In genomic region chr1:27114522-27114921, GRCh38 we compare ENCODE assay signal across 16 cellular contexts. TPM values are rescaled to one million over a fixed set of nuclear protein-coding genes. Genes with fewer than 3 reads are reported as not detected.
A peak's percentile ranks its signal among the peaks of the same experiment; 100 is the strongest.
DNase-seq lines count a peak whose midpoint lies in the region; ATAC-seq lines count a peak whose summit lies in the region.
"Had no signal": no experiment of that assay in that cellular context is flagged by ENCODE, and none has a peak within 500 bp of the region (broad histone marks: within the 10 kb centered on the region; RNA-seq: fewer than 3 reads in every experiment).

No MANE protein-coding gene starts in this region.

- H3K27me3 ChIP-seq in mucosa of stomach (ENCODE audit: control insufficient read depth, insufficient read depth, low read length) = no peaks in the 10 kb centered on the region
- H3K27me3 ChIP-seq: ascending aorta, tibial nerve had no signal

- no peaks in the 10 kb centered on the region for H3K27me3 Mint-ChIP-seq in activated naive CD4-positive, alpha-beta T cell treated with anti-CD3 and anti-CD28 coated beads, Interleukin-2, amount 50 U/mL, for 24 hours
- no peaks in the 10 kb centered on the region for H3K27me3 Mint-ChIP-seq in activated naive CD8-positive, alpha-beta T cell treated with anti-CD3 and anti-CD28 coated beads for 36 hours
- H3K27me3 Mint-ChIP-seq in activated CD4-positive, alpha-beta memory T cell treated with anti-CD3 and anti-CD28 coated beads, Interleukin-2, amount 10 ng/mL, durations not matched to agents 7 days and 5 days = no peaks in the 10 kb centered on the region

- peaks cover 81% of the 10 kb centered on the region for H3K4me1 ChIP-seq in mucosa of stomach (ENCODE audit: control insufficient read depth, insufficient read depth, low read length)
- H3K4me1 ChIP-seq: HAP-1 had no signal

- CTCF ChIA-PET in activated CD4-positive, alpha-beta memory T cell treated with anti-CD3 and anti-CD28 coated beads, Interleukin-2, amount 10 ng/mL, durations not matched to agents 7 days and 5 days (lab: Charles Lee) = interaction anchor here (1.2 to 1.7 kb wide), 4 partner anchors 12 to 182 kb away, joined by 3 to 6 read pairs (median 4); partner anchors contain the start of gene SLC9A1

- peak overlapping the region; percentile 96 for H3K27ac Mint-ChIP-seq in activated naive CD4-positive, alpha-beta T cell treated with anti-CD3 and anti-CD28 coated beads, Interleukin-2, amount 50 U/mL, for 24 hours
- H3K27ac Mint-ChIP-seq in activated naive CD8-positive, alpha-beta T cell treated with anti-CD3 and anti-CD28 coated beads for 36 hours = peak overlapping the region; percentile 93
- no peak overlapping the region for H3K27ac Mint-ChIP-seq in activated CD4-positive, alpha-beta memory T cell treated with anti-CD3 and anti-CD28 coated beads, Interleukin-2, amount 10 ng/mL, durations not matched to agents 7 days and 5 days

- POLR2A ChIA-PET in activated CD4-positive, alpha-beta memory T cell treated with anti-CD3 and anti-CD28 coated beads, Interleukin-2, amount 10 ng/mL, durations not matched to agents 7 days and 5 days (lab: Charles Lee) = interaction anchor here (1.6 to 5.6 kb wide), 3 partner anchors 22 to 41 kb away, joined by 3 to 57 read pairs (median 29); partner anchors contain the start of gene SLC9A1

- H3K4me3 ChIP-seq in mucosa of stomach (ENCODE audit: low read length) = no peak overlapping the region
- H3K4me3 ChIP-seq: ascending aorta, HAP-1, tibial nerve had no signal

- peaks cover 57% of the 10 kb centered on the region for H3K4me1 Mint-ChIP-seq in activated naive CD4-positive, alpha-beta T cell treated with anti-CD3 and anti-CD28 coated beads, Interleukin-2, amount 50 U/mL, for 24 hours
- H3K4me1 Mint-ChIP-seq in activated naive CD8-positive, alpha-beta T cell treated with anti-CD3 and anti-CD28 coated beads for 36 hours = peaks cover 49% of the 10 kb centered on the region
- peaks cover 39% of the 10 kb centered on the region for H3K4me1 Mint-ChIP-seq in activated CD4-positive, alpha-beta memory T cell treated with anti-CD3 and anti-CD28 coated beads, Interleukin-2, amount 10 ng/mL, durations not matched to agents 7 days and 5 days

- no peaks in the 10 kb centered on the region for H3K36me3 Mint-ChIP-seq in activated naive CD4-positive, alpha-beta T cell treated with anti-CD3 and anti-CD28 coated beads, Interleukin-2, amount 50 U/mL, for 24 hours
- H3K36me3 Mint-ChIP-seq in activated naive CD8-positive, alpha-beta T cell treated with anti-CD3 and anti-CD28 coated beads for 36 hours = peaks cover 34% of the 10 kb centered on the region
- peaks cover 16% of the 10 kb centered on the region for H3K36me3 Mint-ChIP-seq in activated CD4-positive, alpha-beta memory T cell treated with anti-CD3 and anti-CD28 coated beads, Interleukin-2, amount 10 ng/mL, durations not matched to agents 7 days and 5 days (ENCODE audit: low read depth)

- peak overlapping the region; percentile 20 for H3K9ac ChIP-seq in mucosa of stomach (ENCODE audit: low read length)

- H3K4me3 Mint-ChIP-seq in activated naive CD4-positive, alpha-beta T cell treated with anti-CD3 and anti-CD28 coated beads, Interleukin-2, amount 50 U/mL, for 24 hours = no peak overlapping the region
- peak overlapping the region; percentile 80 for H3K4me3 Mint-ChIP-seq in activated naive CD8-positive, alpha-beta T cell treated with anti-CD3 and anti-CD28 coated beads for 36 hours
- H3K4me3 Mint-ChIP-seq in activated CD4-positive, alpha-beta memory T cell treated with anti-CD3 and anti-CD28 coated beads, Interleukin-2, amount 10 ng/mL, durations not matched to agents 7 days and 5 days = no peak overlapping the region

- DNase-seq in activated naive CD4-positive, alpha-beta T cell treated with Interleukin-2 at 50 U/mL for 16 hours = no peak
- no peak for DNase-seq in activated naive CD8-positive, alpha-beta T cell treated with anti-CD3 and anti-CD28 coated beads for 36 hours
- DNase-seq in HuH-7 (ENCODE audit: low spot score) = no peak
- no peak for DNase-seq in central memory CD4-positive, alpha-beta T cell
- no peak for DNase-seq in activated CD4-positive, alpha-beta memory T cell treated with anti-CD3 and anti-CD28 coated beads, Interleukin-2, amount 10 ng/mL, durations not matched to agents 7 days and 5 days
- DNase-seq: COR-L47, MV-4-11, NCI-H2029, NCI-H510A treated with DMSO at 0.1 percent for 48 hours, RPMI8226 had no signal

- H3K9me3 Mint-ChIP-seq in activated naive CD4-positive, alpha-beta T cell treated with anti-CD3 and anti-CD28 coated beads, Interleukin-2, amount 50 U/mL, for 24 hours = no peaks in the 10 kb centered on the region
- H3K9me3 Mint-ChIP-seq in activated naive CD8-positive, alpha-beta T cell treated with anti-CD3 and anti-CD28 coated beads for 36 hours = no peaks in the 10 kb centered on the region
- no peaks in the 10 kb centered on the region for H3K9me3 Mint-ChIP-seq in activated CD4-positive, alpha-beta memory T cell treated with anti-CD3 and anti-CD28 coated beads, Interleukin-2, amount 10 ng/mL, durations not matched to agents 7 days and 5 days

- ATAC-seq in GM19351 (IDR thresholded peaks at IDR 0.05; ENCODE audit: unreplicated experiment) = no peak

- H3K36me3 ChIP-seq in mucosa of stomach (ENCODE audit: control insufficient read depth, insufficient read depth, low read length) = peaks cover 15% of the 10 kb centered on the region
- H3K36me3 ChIP-seq: ascending aorta, HAP-1 had no signal

- H3K9me3 ChIP-seq in mucosa of stomach (ENCODE audit: control insufficient read depth, low read length) = no peaks in the 10 kb centered on the region
- H3K9me3 ChIP-seq: ascending aorta, HAP-1, tibial nerve had no signal

RNA-seq across cellular contexts. Expression of gene SLC9A1, which starts 40.4 kb away (rescaled TPM):
- total RNA-seq in activated naive CD8-positive, alpha-beta T cell treated with anti-CD3 and anti-CD28 coated beads for 36 hours = 10 to 100 TPM; 19.8 to 22.4 TPM
- total RNA-seq in activated CD4-positive, alpha-beta memory T cell treated with anti-CD3 and anti-CD28 coated beads, Interleukin-2, amount 10 ng/mL, durations not matched to agents 7 days and 5 days = 10 to 100 TPM; 26.6 to 27.5 TPM
